In genomic region chr15:92656089-92656488, GRCh38 we compare ENCODE assay signal across 11 cellular contexts. TPM values are rescaled to one million over a fixed set of nuclear protein-coding genes. Genes with fewer than 3 reads are reported as not detected.
DNase-seq lines count a peak whose midpoint lies in the region; ATAC-seq, FAIRE-seq and TF ChIP-seq lines count a peak whose summit lies in the region.
"Had no signal": no experiment of that assay in that cellular context is flagged by ENCODE, and none has a peak within 500 bp of the region (broad histone marks: within the 10 kb centered on the region; RNA-seq: fewer than 3 reads in every experiment).

No MANE protein-coding gene starts in this region.

- no peak for ATAC-seq in GM21447 (IDR thresholded peaks at IDR 0.05; ENCODE audit: unreplicated experiment)

- H3K27me3 Mint-ChIP-seq in endodermal cell (ENCODE audit: insufficient read depth) (no peaks in the 10 kb centered on the region), progenitor cell of endocrine pancreas (peaks cover 11% of the 10 kb centered on the region)

- no peaks in the 10 kb centered on the region for H3K27me3 ChIP-seq in endodermal cell (ENCODE audit: control insufficient read depth, insufficient read depth, low read length, poor library complexity, severe bottlenecking)

- H3K27ac ChIP-seq in endodermal cell (ENCODE audit: low read depth, low read length) = no peak overlapping the region
- H3K27ac ChIP-seq: neutrophil had no signal

- FAIRE-seq in D721Med (lab: Jason Lieb, UNC) = peak; percentile 6
- FAIRE-seq: colon had no signal

- H3K9me3 Mint-ChIP-seq in endodermal cell = no peaks in the 10 kb centered on the region
- peaks cover under 1% of the 10 kb centered on the region for H3K9me3 Mint-ChIP-seq in progenitor cell of endocrine pancreas (ENCODE audit: low read depth)

- WGBS in endodermal cell (ENCODE audit: insufficient coverage in 1 of 2, insufficient read length in 1 of 2), 2 experiments = 72 to 86% methylated on average over 3 to 6 of the region's 6 CpGs

- peaks cover 20% of the 10 kb centered on the region for H3K36me3 ChIP-seq in endodermal cell (ENCODE audit: control insufficient read depth, insufficient read depth, low read length)
- H3K36me3 ChIP-seq: neutrophil had no signal

- H3K4me3 Mint-ChIP-seq in endodermal cell = peak overlapping the region; percentile 79
- peak overlapping the region; percentile 69 for H3K4me3 Mint-ChIP-seq in progenitor cell of endocrine pancreas (ENCODE audit: low read depth)

- H3K9ac ChIP-seq in endodermal cell (ENCODE audit: extremely low read depth, low read length, poor library complexity, severe bottlenecking) = no peak overlapping the region

- H3K27ac Mint-ChIP-seq in endodermal cell = no peak overlapping the region
- H3K27ac Mint-ChIP-seq in progenitor cell of endocrine pancreas = no peak overlapping the region

- TF ChIP-seq CTCF in D721Med (IDR thresholded peaks at IDR 0.05; ENCODE audit: insufficient read depth, missing control alignments) (no peak), endodermal cell (conservative IDR thresholded peaks at IDR 0.05) (no peak), progenitor cell of endocrine pancreas (IDR thresholded peaks at IDR 0.05; ENCODE audit: unreplicated experiment) (no peak)

- H3K9me3 ChIP-seq in endodermal cell (ENCODE audit: control insufficient read depth, low read length) = peaks cover 17% of the 10 kb centered on the region
- H3K9me3 ChIP-seq: neutrophil had no signal

- DNase-seq in D721Med (ENCODE audit: insufficient read length, low spot score) = no peak
- peak; percentile 48 for DNase-seq in NCI-H2171 treated with DMSO at 0.1 percent for 48 hours (lab: John Stamatoyannopoulos, UW)
- peak; percentile 45 for DNase-seq in endodermal cell
- DNase-seq in progenitor cell of endocrine pancreas (ENCODE audit: low spot score, unreplicated experiment) = no peak
- DNase-seq in NCI-H2196 treated with DMSO at 0.1 percent for 48 hours (lab: John Stamatoyannopoulos, UW; ENCODE audit: unreplicated experiment) = no peak
- no peak for DNase-seq in activated CD8-positive, alpha-beta memory T cell treated with anti-CD3 and anti-CD28 coated beads, Interleukin-2, amount 50 U/mL, for 48 hours
- DNase-seq in DMS53 treated with DMSO at 0.1 percent for 48 hours (lab: John Stamatoyannopoulos, UW; ENCODE audit: unreplicated experiment) = no peak
- DNase-seq: NCI-H1048 had no signal

- H3K4me3 ChIP-seq in endodermal cell (ENCODE audit: low read length) = peak overlapping the region; percentile 79

- H3K36me3 Mint-ChIP-seq in endodermal cell (ENCODE audit: low read depth) = peaks cover 27% of the 10 kb centered on the region
- H3K36me3 Mint-ChIP-seq in progenitor cell of endocrine pancreas (ENCODE audit: insufficient read depth) = peaks cover 2% of the 10 kb centered on the region

- H3K4me1 Mint-ChIP-seq in endodermal cell = peaks cover 31% of the 10 kb centered on the region
- peaks cover 17% of the 10 kb centered on the region for H3K4me1 Mint-ChIP-seq in progenitor cell of endocrine pancreas (ENCODE audit: low read depth)

- peaks cover 13% of the 10 kb centered on the region for H3K4me1 ChIP-seq in endodermal cell (ENCODE audit: control insufficient read depth, insufficient read depth, low read length)

RNA-seq across cellular contexts. Expression of gene FAM174B, which starts 0.5 kb away (rescaled TPM):
- 100 to 1,000 TPM in 1 of 2 donors, 10 to 100 TPM in 1; 66.0 to 105 TPM for total RNA-seq in endodermal cell
- polyA plus RNA-seq in endodermal cell (2013, experiment 1 of 2) = 22.2 TPM
- polyA plus RNA-seq in endodermal cell (2013, experiment 2 of 2) = 27.3 TPM
- 33.4 and 37.0 TPM in 2 replicates for total RNA-seq in progenitor cell of endocrine pancreas

Comparison
In these comparisons a context has a peak if more than half of its experiments do, and no peak if none do; other contexts are left out.
1. DNase-seq: peak in NCI-H2171 treated with DMSO at 0.1 percent for 48 hours (single experiment) and endodermal cell (single experiment); none in D721Med (single experiment), progenitor cell of endocrine pancreas (single experiment), NCI-H2196 treated with DMSO at 0.1 percent for 48 hours (single experiment), activated CD8-positive, alpha-beta memory T cell treated with anti-CD3 and anti-CD28 coated beads, Interleukin-2, amount 50 U/mL, for 48 hours (single experiment) and DMS53 treated with DMSO at 0.1 percent for 48 hours (single experiment).